ENCODE assay signal across 1 cellular context in genomic region chr9:90331826-90332575, GRCh38.
TF ChIP-seq lines count a peak whose summit lies in the region.

No MANE protein-coding gene starts in this region.

TF ChIP-seq in WTC11, 78 proteins besides CTCF, POLR2A, EP300 and RAD21 (continued from another document):
- no peak for TF ChIP-seq ARID4B (CRISPR knock-in tag; IDR thresholded peaks at IDR 0.05; ENCODE audit: borderline replicate concordance)
- no peak for TF ChIP-seq ZNF425 (CRISPR knock-in tag; conservative IDR thresholded peaks at IDR 0.05)
- no peak for TF ChIP-seq E2F5 (CRISPR knock-in tag; IDR thresholded peaks at IDR 0.05)
